8 cellular contexts compared by ENCODE assay signal in the genomic region with DNA sequence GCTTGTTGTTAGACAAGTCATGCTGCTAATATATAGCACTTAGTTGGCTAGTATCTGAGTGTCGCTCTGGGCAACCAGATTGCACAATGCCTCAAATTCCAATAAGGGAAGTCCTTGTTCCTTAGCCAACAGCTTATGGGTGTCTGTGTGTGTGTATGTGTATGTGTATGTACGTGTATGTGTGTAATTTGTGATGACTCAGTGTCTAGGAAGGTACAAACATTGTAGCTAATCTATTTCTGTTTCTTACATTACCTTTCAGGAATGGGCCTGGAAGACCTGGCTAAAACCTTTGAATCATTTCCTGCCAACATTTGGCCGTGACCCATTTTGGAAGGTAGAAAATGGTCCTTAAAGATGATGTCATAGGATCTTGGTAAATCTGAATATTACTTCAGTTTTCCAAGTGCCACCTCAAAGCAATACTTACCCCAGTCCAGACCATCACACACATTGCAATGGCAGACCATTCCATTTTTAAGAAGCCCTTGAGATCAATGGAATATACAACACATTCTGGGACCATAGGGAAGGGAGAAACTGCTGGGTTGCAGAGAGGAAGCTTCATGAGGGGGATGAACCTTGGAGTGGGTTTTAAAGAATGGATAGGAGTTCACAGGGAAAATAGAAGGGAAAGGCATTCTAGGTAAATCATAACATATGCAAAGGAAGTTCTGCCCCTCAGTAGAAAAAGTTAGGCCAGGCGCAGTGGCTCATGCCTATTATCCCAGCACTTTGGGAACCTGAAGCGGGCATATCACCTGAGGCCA. TPM values are rescaled to one million over a fixed set of nuclear protein-coding genes. Genes with fewer than 3 reads are reported as not detected.
DNase-seq lines count a peak whose midpoint lies in the region; ATAC-seq and TF ChIP-seq lines count a peak whose summit lies in the region.

No MANE protein-coding gene starts in this region.

- peaks cover 45% of the 10 kb centered on the region for H3K4me1 ChIP-seq in neural progenitor cell

- H3K4me2 ChIP-seq in neural progenitor cell, result no peak overlapping the region

- TF ChIP-seq CTCF in CD14-positive monocyte (IDR thresholded peaks at IDR 0.05) (no peak), NB4 (IDR thresholded peaks at IDR 0.05; ENCODE audit: low read depth, low read length) (no peak), mesothelial cell of epicardium (IDR thresholded peaks at IDR 0.05; ENCODE audit: unreplicated experiment) (no peak), neural progenitor cell (IDR thresholded peaks at IDR 0.05) (no peak)

- DNase-seq in CD14-positive monocyte (ENCODE audit: low spot score) (peak; percentile 93), NB4 (ENCODE audit: low read depth) (peak; percentile 83), dedifferentiated amniotic fluid mesenchymal stem cell (ENCODE audit: extremely low spot score) (peak; percentile 93), mesothelial cell of epicardium (ENCODE audit: low spot score in 2 of 2, unreplicated experiment in 2 of 2) (no peak), neural progenitor cell (ENCODE audit: low spot score) (no peak), NCI-H187 treated with DMSO at 0.1 percent for 48 hours (lab: John Stamatoyannopoulos, UW) (no peak)
- no peak for DNase-seq in activated CD4-positive, alpha-beta T cell treated with anti-CD3 and anti-CD28 coated beads, Interleukin-2, amount 10 ng/mL, durations not matched to agents 7 days and 5 days

- POLR2A ChIA-PET in activated CD4-positive, alpha-beta T cell treated with anti-CD3 and anti-CD28 coated beads, Interleukin-2, amount 10 ng/mL, durations not matched to agents 7 days and 5 days (lab: Charles Lee), result no interaction called here

- H3K9me3 ChIP-seq in neural progenitor cell (ENCODE audit: low read depth), result no peaks in the 10 kb centered on the region

- H4K20me1 ChIP-seq in neural progenitor cell (ENCODE audit: low read depth), result no peaks in the 10 kb centered on the region

- no peaks in the 10 kb centered on the region for H3K79me2 ChIP-seq in neural progenitor cell (ENCODE audit: low read depth)

- H3K4me1 Mint-ChIP-seq in CD14-positive monocyte, result peaks cover 50% of the 10 kb centered on the region
- peaks cover 44% of the 10 kb centered on the region for H3K4me1 Mint-ChIP-seq in mesothelial cell of epicardium
- H3K4me1 Mint-ChIP-seq in neural progenitor cell, result peaks cover 76% of the 10 kb centered on the region
- peaks cover 61% of the 10 kb centered on the region for H3K4me1 Mint-ChIP-seq in activated CD4-positive, alpha-beta T cell treated with anti-CD3 and anti-CD28 coated beads, Interleukin-2, amount 10 ng/mL, durations not matched to agents 7 days and 5 days

- H3K27me3 ChIP-seq in neural progenitor cell, result no peaks in the 10 kb centered on the region

- H3K36me3 ChIP-seq in neural progenitor cell, result no peaks in the 10 kb centered on the region

- H3K36me3 Mint-ChIP-seq in CD14-positive monocyte (peaks cover 56 to 64% of the 10 kb centered on the region in 2 donors), mesothelial cell of epicardium (peaks cover 9% of the 10 kb centered on the region), neural progenitor cell (peaks cover 41% of the 10 kb centered on the region)
- peaks cover 70% of the 10 kb centered on the region for H3K36me3 Mint-ChIP-seq in activated CD4-positive, alpha-beta T cell treated with anti-CD3 and anti-CD28 coated beads, Interleukin-2, amount 10 ng/mL, durations not matched to agents 7 days and 5 days (ENCODE audit: low read depth)

- H3K27ac Mint-ChIP-seq in CD14-positive monocyte (peak overlapping the region; percentile 97 to 99 (median 99)), mesothelial cell of epicardium (peak overlapping the region; percentile 85), neural progenitor cell (no peak overlapping the region)
- no peak overlapping the region for H3K27ac Mint-ChIP-seq in activated CD4-positive, alpha-beta T cell treated with anti-CD3 and anti-CD28 coated beads, Interleukin-2, amount 10 ng/mL, durations not matched to agents 7 days and 5 days

- TF ChIP-seq POLR2A in NB4 (IDR thresholded peaks at IDR 0.05; ENCODE audit: extremely low read depth, insufficient read length), result no peak

- H3K9me3 Mint-ChIP-seq in CD14-positive monocyte (no peaks in the 10 kb centered on the region), mesothelial cell of epicardium (no peaks in the 10 kb centered on the region), neural progenitor cell (no peaks in the 10 kb centered on the region)
- H3K9me3 Mint-ChIP-seq in activated CD4-positive, alpha-beta T cell treated with anti-CD3 and anti-CD28 coated beads, Interleukin-2, amount 10 ng/mL, durations not matched to agents 7 days and 5 days, result peaks cover 2% of the 10 kb centered on the region

- intact Hi-C loops in CD14-positive monocyte (cut with micrococcal nuclease), result loop anchor here in 1 of 2 donors (2.0 kb wide), 1 partner anchor 63 kb away; no protein-coding TSS in a partner anchor

- no peak overlapping the region for H3K4me3 ChIP-seq in NB4 (ENCODE audit: low read depth, low read length)
- H3K4me3 ChIP-seq in neural progenitor cell, result no peak overlapping the region

- no peak overlapping the region for H3K27ac ChIP-seq in neural progenitor cell

- no peak overlapping the region for H3K9ac ChIP-seq in neural progenitor cell

- no peak for ATAC-seq in HG02852 (IDR thresholded peaks at IDR 0.05; ENCODE audit: unreplicated experiment)

- peaks cover 20% of the 10 kb centered on the region for H3F3A ChIP-seq in neural progenitor cell (ENCODE audit: low read depth)

- H3K27me3 Mint-ChIP-seq in CD14-positive monocyte (ENCODE audit: low read depth in 3 of 3) (peaks cover 0 to 4% (median 0%) of the 10 kb centered on the region in 3 donors), mesothelial cell of epicardium (ENCODE audit: low read depth) (no peaks in the 10 kb centered on the region), neural progenitor cell (ENCODE audit: insufficient read depth, low read depth) (peaks cover 2% of the 10 kb centered on the region)
- H3K27me3 Mint-ChIP-seq in activated CD4-positive, alpha-beta T cell treated with anti-CD3 and anti-CD28 coated beads, Interleukin-2, amount 10 ng/mL, durations not matched to agents 7 days and 5 days, result no peaks in the 10 kb centered on the region

- H2AFZ ChIP-seq in neural progenitor cell (replicated peaks), result no peak overlapping the region

- CTCF ChIA-PET in activated CD4-positive, alpha-beta T cell treated with anti-CD3 and anti-CD28 coated beads, Interleukin-2, amount 10 ng/mL, durations not matched to agents 7 days and 5 days (lab: Charles Lee), result interaction anchor here (0.5 to 1.5 kb wide), 5 partner anchors 9 to 119 kb away, joined by 3 to 6 read pairs (median 4); no protein-coding TSS in a partner anchor

- peak overlapping the region; percentile 9 to 82 for H3K4me3 Mint-ChIP-seq in CD14-positive monocyte
- no peak overlapping the region for H3K4me3 Mint-ChIP-seq in mesothelial cell of epicardium
- H3K4me3 Mint-ChIP-seq in neural progenitor cell, result no peak overlapping the region
- no peak overlapping the region for H3K4me3 Mint-ChIP-seq in activated CD4-positive, alpha-beta T cell treated with anti-CD3 and anti-CD28 coated beads, Interleukin-2, amount 10 ng/mL, durations not matched to agents 7 days and 5 days

RNA-seq across cellular contexts. Expression of a gene that starts 25.1 kb away (rescaled TPM):
- 10 to 100 TPM; 18.2 to 33.0 TPM for polyA plus RNA-seq in CD14-positive monocyte
- total RNA-seq in mesothelial cell of epicardium (25.5 to 28.6 TPM (median 27.4 TPM) in 3 replicates), neural progenitor cell (ENCODE audit: low replicate concordance) (4.9 and 8.2 TPM in 2 replicates)
- total RNA-seq in activated CD4-positive, alpha-beta T cell treated with anti-CD3 and anti-CD28 coated beads, Interleukin-2, amount 10 ng/mL, durations not matched to agents 7 days and 5 days, result 10 to 100 TPM; 42.7 to 47.7 TPM

Comparison
In these comparisons a context has a peak if more than half of its experiments do, and no peak if none do; other contexts are left out.
1. DNase-seq: peak in CD14-positive monocyte (single experiment), NB4 (single experiment) and dedifferentiated amniotic fluid mesenchymal stem cell (single experiment); none in mesothelial cell of epicardium (0 of 2), neural progenitor cell (single experiment), activated CD4-positive, alpha-beta T cell treated with anti-CD3 and anti-CD28 coated beads, Interleukin-2, amount 10 ng/mL, durations not matched to agents 7 days and 5 days (single experiment) and NCI-H187 treated with DMSO at 0.1 percent for 48 hours (single experiment).
2. H3K27ac Mint-ChIP-seq: peak in CD14-positive monocyte (7 of 7) and mesothelial cell of epicardium (single experiment); none in neural progenitor cell (single experiment) and activated CD4-positive, alpha-beta T cell treated with anti-CD3 and anti-CD28 coated beads, Interleukin-2, amount 10 ng/mL, durations not matched to agents 7 days and 5 days (single experiment).
3. H3K4me3 Mint-ChIP-seq: peak in CD14-positive monocyte (2 of 2); none in mesothelial cell of epicardium (single experiment), neural progenitor cell (single experiment) and activated CD4-positive, alpha-beta T cell treated with anti-CD3 and anti-CD28 coated beads, Interleukin-2, amount 10 ng/mL, durations not matched to agents 7 days and 5 days (single experiment).